Comparison of ENCODE assay signal across 2 cellular contexts in genomic region chr1:109488201-109488600, GRCh38.
TF ChIP-seq lines count a peak whose summit lies in the region.

No MANE protein-coding gene starts in this region.

TF ChIP-seq in SK-N-SH, 30 proteins besides CTCF, POLR2A, EP300 and RAD21 (continued from another document):
- TF ChIP-seq IRF3 (IDR thresholded peaks at IDR 0.05; ENCODE audit: low read depth, low read length) (no peak), MEF2A (IDR thresholded peaks at IDR 0.05; ENCODE audit: borderline replicate concordance, low read depth) (no peak), SMC3 (IDR thresholded peaks at IDR 0.05; ENCODE audit: low read depth, low read length) (no peak), GABPA (IDR thresholded peaks at IDR 0.05; ENCODE audit: low read depth) (no peak), RXRA (IDR thresholded peaks at IDR 0.05; ENCODE audit: borderline replicate concordance, low read depth) (no peak), SIN3A (IDR thresholded peaks at IDR 0.05; ENCODE audit: borderline replicate concordance, low read depth, low read length) (no peak), TAF1 (IDR thresholded peaks at IDR 0.05; ENCODE audit: borderline replicate concordance, low read depth, low read length) (no peak), YY1 (IDR thresholded peaks at IDR 0.05; ENCODE audit: low read depth) (no peak), JUND (IDR thresholded peaks at IDR 0.05) (no peak), EZH2phosphoT487 (IDR thresholded peaks at IDR 0.05; ENCODE audit: borderline replicate concordance, low read depth) (no peak), ZBTB33 (IDR thresholded peaks at IDR 0.05; ENCODE audit: borderline replicate concordance, low read depth) (no peak), FOSL2 (IDR thresholded peaks at IDR 0.05; ENCODE audit: borderline replicate concordance, low read depth) (no peak)

TF ChIP-seq in SK-N-SH treated with all-trans-retinoic acid at 6 μM for 48 hours, 23 proteins besides CTCF, POLR2A, EP300 and RAD21 (continued from another document):
- no peak for TF ChIP-seq TSHZ2 (CRISPR knock-in tag; IDR thresholded peaks at IDR 0.05)
- no peak for TF ChIP-seq PATZ1 (CRISPR knock-in tag; IDR thresholded peaks at IDR 0.05; ENCODE audit: borderline replicate concordance)
- no peak for TF ChIP-seq RARB (CRISPR knock-in tag; IDR thresholded peaks at IDR 0.05)
- TF ChIP-seq CSRNP3 (CRISPR knock-in tag; IDR thresholded peaks at IDR 0.05) = no peak
